8 cellular contexts compared by ENCODE assay signal in the genomic region with DNA sequence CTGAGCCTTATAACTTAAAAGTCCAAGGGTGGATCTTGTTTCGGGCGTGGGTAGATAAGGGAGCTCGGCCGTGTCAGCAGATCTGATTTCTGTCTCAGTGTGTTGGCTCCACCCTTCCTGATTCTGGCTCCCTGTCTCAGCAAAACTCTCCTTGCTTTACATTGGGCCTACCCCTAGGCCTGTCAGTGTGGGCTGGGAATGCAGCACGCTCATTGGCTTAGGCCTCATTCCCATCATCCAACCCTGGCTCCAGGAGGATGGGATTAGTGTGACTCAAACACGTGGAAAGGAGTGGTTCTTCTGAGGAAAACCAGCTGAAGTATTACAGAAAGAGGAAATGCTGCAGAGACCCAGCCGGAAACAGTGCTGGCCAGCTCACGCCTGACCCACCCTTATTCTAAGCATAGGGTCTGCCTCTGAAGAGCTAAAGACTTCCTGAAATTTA. TPM values are rescaled to one million over a fixed set of nuclear protein-coding genes. Genes with fewer than 3 reads are reported as not detected.
DNase-seq lines count a peak whose midpoint lies in the region; ATAC-seq and TF ChIP-seq lines count a peak whose summit lies in the region.

No MANE protein-coding gene starts in this region.

- no peaks in the 10 kb centered on the region for H3K36me3 ChIP-seq in PC-9 (ENCODE audit: low read depth)
- no peaks in the 10 kb centered on the region for H3K36me3 ChIP-seq in right lobe of liver
- H3K36me3 ChIP-seq in tibial artery = no peaks in the 10 kb centered on the region

- TF ChIP-seq CTCF in PC-9 (conservative IDR thresholded peaks at IDR 0.05) (no peak), right lobe of liver (IDR thresholded peaks at IDR 0.05) (no peak), tibial artery (IDR thresholded peaks at IDR 0.05) (no peak)

- H3K27ac ChIP-seq in PC-9 (no peak overlapping the region), right lobe of liver (peak overlapping the region in 2 of 3 donors; percentile 50 to 71), tibial artery (peak overlapping the region in 1 of 2 donors; percentile 57)

- H3K27me3 ChIP-seq in PC-9 (ENCODE audit: insufficient read depth, low read depth) (no peaks in the 10 kb centered on the region), right lobe of liver (no peaks in the 10 kb centered on the region), tibial artery (no peaks in the 10 kb centered on the region)

- H4K20me1 ChIP-seq in PC-9 (ENCODE audit: insufficient read depth) = no peaks in the 10 kb centered on the region

- ATAC-seq in HG02885 (IDR thresholded peaks at IDR 0.05; ENCODE audit: poor library complexity, unreplicated experiment) (peak; percentile 81), right lobe of liver (peak; percentile 91 to 95 (median 92))

- no peaks in the 10 kb centered on the region for H3F3A ChIP-seq in PC-9 (ENCODE audit: insufficient read depth, low read depth)

- H3K4me1 ChIP-seq in PC-9 (replicated peaks; ENCODE audit: insufficient read depth) (no peaks in the 10 kb centered on the region), right lobe of liver (peaks cover 0 to 5% (median 0%) of the 10 kb centered on the region in 4 donors), tibial artery (peaks cover 0 to 3% (median 0%) of the 10 kb centered on the region in 4 donors)

- TF ChIP-seq POLR2A in right lobe of liver (IDR thresholded peaks at IDR 0.05) = peak; percentile 68

- CTCF ChIA-PET in PC-9 (lab: Charles Lee) = interaction anchor here (0.6 kb wide), 2 partner anchors 46 to 717 kb away, joined by 3 read pairs; no protein-coding TSS in a partner anchor

- peak overlapping the region; percentile 52 for H3K4me2 ChIP-seq in PC-9

- POLR2A ChIA-PET in PC-9 (lab: Charles Lee; ENCODE audit: unreplicated experiment) = interaction anchor here (0.5 to 1.2 kb wide), 12 partner anchors 10 to 788 kb away, joined by 3 to 16 read pairs (median 4); partner anchors contain the start of genes ABHD17B and ZFAND5

- intact Hi-C loops in PC-9 (cut with micrococcal nuclease; ENCODE audit: unreplicated experiment) (loop anchor here (5.0 kb wide), 3 partner anchors 47 to 287 kb away; no protein-coding TSS in a partner anchor), right lobe of liver (cut with DNase I) (no loop called here), tibial artery (cut with DNase I; ENCODE audit: low total_unique reads) (no loop called here)

- peak; percentile 3 to 6 for DNase-seq in activated CD4-positive, alpha-beta T cell treated with anti-CD3 and anti-CD28 coated beads, Interleukin-2, amount 50 U/mL, for 48 hours
- DNase-seq in activated CD4-positive, alpha-beta T cell treated with anti-CD3 and anti-CD28 coated beads for 1 hour = no peak
- peak; percentile 88 to 91 for DNase-seq in PC-9
- peak; percentile 61 to 92 for DNase-seq in dermis microvascular lymphatic vessel endothelial cell (ENCODE audit: low read depth in 2 of 2)
- DNase-seq in right lobe of liver = peak; percentile 60 to 70 (median 62)
- DNase-seq in tibial artery = peak; percentile 82 to 90
- no peak for DNase-seq in GM19240 (ENCODE audit: insufficient read length, low spot score)

- BruUV-seq in PC-9 (replicated peaks; lab: Mats Ljungman, UMichigan) = no TSS peak

- H3K9me3 ChIP-seq in PC-9 (ENCODE audit: insufficient read depth, low read depth) = no peaks in the 10 kb centered on the region
- H3K9me3 ChIP-seq in right lobe of liver = no peaks in the 10 kb centered on the region
- H3K9me3 ChIP-seq in tibial artery = no peaks in the 10 kb centered on the region

- H2AFZ ChIP-seq in PC-9 = peak overlapping the region; percentile 75

- no peaks in the 10 kb centered on the region for H3K79me2 ChIP-seq in PC-9 (ENCODE audit: low read depth)

- H3K4me3 ChIP-seq in PC-9 (peak overlapping the region; percentile 25; the same call in 1 of the 2 replicates), right lobe of liver (peak overlapping the region in 1 of 3 donors; percentile 32), tibial artery (peak overlapping the region in 1 of 2 donors; percentile 35)

- no peaks in the 10 kb centered on the region for H3K9me2 ChIP-seq in PC-9 (ENCODE audit: insufficient read depth)

- 15% methylated on average over 6 of the region's 8 CpGs for WGBS in right lobe of liver (ENCODE audit: insufficient coverage, low coverage, low lambda C conversion rate, missing lambda C conversion rate)

RNA-seq across cellular contexts. Expression of gene ZFAND5, which starts 59.9 kb away (rescaled TPM):
- total RNA-seq in PC-9 (2021) (217 and 227 TPM in 2 replicates), dermis microvascular lymphatic vessel endothelial cell (53.5 and 88.5 TPM in 2 replicates), right lobe of liver (100 to 1,000 TPM in 3 of 6 experiments, 10 to 100 TPM in 3; 88.4 to 119 (median 100) TPM)

Comparison
In these comparisons a context has a peak if more than half of its experiments do, and no peak if none do; other contexts are left out.
1. DNase-seq: peak in activated CD4-positive, alpha-beta T cell treated with anti-CD3 and anti-CD28 coated beads, Interleukin-2, amount 50 U/mL, for 48 hours (2 of 2), PC-9 (2 of 2), dermis microvascular lymphatic vessel endothelial cell (2 of 2), right lobe of liver (3 of 3) and tibial artery (2 of 2); none in activated CD4-positive, alpha-beta T cell treated with anti-CD3 and anti-CD28 coated beads for 1 hour (single experiment) and GM19240 (single experiment).